In the genomic region with DNA sequence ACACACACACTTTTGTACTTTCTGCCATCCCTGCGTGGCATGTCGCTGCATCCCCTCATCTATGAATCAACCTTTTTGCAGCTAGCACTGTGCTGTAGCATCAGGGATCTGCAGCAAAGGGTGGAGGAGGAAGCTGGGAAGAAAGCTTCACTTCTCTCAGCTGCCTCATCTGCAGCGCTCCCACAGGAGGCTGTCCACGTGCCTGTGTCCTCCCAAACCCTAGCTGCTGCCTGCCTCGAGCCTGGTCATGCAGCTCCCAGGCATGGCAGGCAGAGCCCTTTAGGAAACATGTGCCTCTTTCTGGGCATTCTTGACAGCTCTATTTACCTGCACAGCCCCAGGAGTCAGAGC, we compare ENCODE assay signal across 8 cellular contexts.
A peak's percentile ranks its signal among the peaks of the same experiment; 100 is the strongest.
DNase-seq lines count a peak whose midpoint lies in the region; ATAC-seq and TF ChIP-seq lines count a peak whose summit lies in the region.

No MANE protein-coding gene starts in this region.

- no peaks in the 10 kb centered on the region for H3K36me3 ChIP-seq in Karpas-422 (ENCODE audit: insufficient read depth, low read length)
- no peaks in the 10 kb centered on the region for H3K36me3 ChIP-seq in mammary epithelial cell (ENCODE audit: insufficient read depth, low read length)
- H3K36me3 ChIP-seq in lung (ENCODE audit: control insufficient read depth in 2 of 2, insufficient read depth in 2 of 2, low read length in 2 of 2) = no peaks in the 10 kb centered on the region
- no peaks in the 10 kb centered on the region for H3K36me3 ChIP-seq in tibial nerve

- H3K4me3 ChIP-seq in Karpas-422 (ENCODE audit: low read length) = peak overlapping the region; percentile 41
- H3K4me3 ChIP-seq in mammary epithelial cell (replicated peaks in 1 of 3; ENCODE audit: insufficient read depth in 1 of 3, low read depth in 2 of 3, low read length in 3 of 3) = no peak overlapping the region
- H3K4me3 ChIP-seq in lung = no peak overlapping the region
- no peak overlapping the region for H3K4me3 ChIP-seq in tibial nerve

- H2AFZ ChIP-seq in Karpas-422 (ENCODE audit: low read length) (peak overlapping the region; percentile 96), mammary epithelial cell (ENCODE audit: low read depth, low read length) (peak overlapping the region; percentile 38)

- TF ChIP-seq CTCF in mammary epithelial cell (conservative IDR thresholded peaks at IDR 0.05 in 1 of 2, IDR thresholded peaks at IDR 0.05 in 1 of 2; ENCODE audit: extremely low read depth in 1 of 2, insufficient read depth in 1 of 2, low read depth in 1 of 2, low read length in 2 of 2) (no peak), lung (IDR thresholded peaks at IDR 0.05; ENCODE audit: control extremely low read depth, extremely low read depth) (no peak), tibial nerve (IDR thresholded peaks at IDR 0.05) (no peak)

- H3K9ac ChIP-seq in Karpas-422 (ENCODE audit: low read length) (peak overlapping the region; percentile 61), mammary epithelial cell (ENCODE audit: insufficient read depth, low read length) (peak overlapping the region; percentile 6)

- intact Hi-C loops in mammary epithelial cell (cut with micrococcal nuclease) = loop anchor here (1.0 to 10.0 kb wide), 2 partner anchors 59 to 1007 kb away; no protein-coding TSS in a partner anchor

- 20% methylated on average over 3 of the region's 5 CpGs for WGBS in mammary epithelial cell (ENCODE audit: low coverage, missing lambda C conversion rate)
- WGBS in lung, 2 donors = 23 to 45% methylated on average over 5 of the region's 5 CpGs
- 7 to 9% methylated on average over 4 to 5 of the region's 5 CpGs for WGBS in tibial nerve, 2 donors

- BruUV-seq in mammary epithelial cell (replicated peaks; lab: Mats Ljungman, UMichigan) = no TSS peak

- in situ Hi-C loops in mammary epithelial cell (cut with MboI; ENCODE audit: low sequenced_read_pairs in 2 of 2) = no loop called here

- H3K4me1 ChIP-seq in Karpas-422 (ENCODE audit: low read length) (peaks cover 53% of the 10 kb centered on the region), mammary epithelial cell (ENCODE audit: insufficient read depth, low read length) (peaks cover 15% of the 10 kb centered on the region), lung (ENCODE audit: control insufficient read depth in 2 of 2, insufficient read depth in 2 of 2, low read length in 2 of 2) (peaks cover 12 to 18% of the 10 kb centered on the region in 2 donors), tibial nerve (peaks cover 3 to 64% (median 39%) of the 10 kb centered on the region in 4 donors)

- H3K9me3 ChIP-seq in Karpas-422 (ENCODE audit: low read length) = no peaks in the 10 kb centered on the region
- H3K9me3 ChIP-seq in mammary epithelial cell (replicated peaks; ENCODE audit: insufficient read depth, low read length) = no peaks in the 10 kb centered on the region
- no peaks in the 10 kb centered on the region for H3K9me3 ChIP-seq in lung (ENCODE audit: control insufficient read depth in 2 of 2, insufficient read depth in 1 of 2, low read length in 1 of 2)
- no peaks in the 10 kb centered on the region for H3K9me3 ChIP-seq in tibial nerve

- H3K27me3 ChIP-seq in Karpas-422 (ENCODE audit: low read length) = no peaks in the 10 kb centered on the region
- H3K27me3 ChIP-seq in mammary epithelial cell (ENCODE audit: insufficient read depth, low read length) = no peaks in the 10 kb centered on the region
- no peaks in the 10 kb centered on the region for H3K27me3 ChIP-seq in lung (ENCODE audit: control insufficient read depth, insufficient read depth)
- H3K27me3 ChIP-seq in tibial nerve = no peaks in the 10 kb centered on the region

- H3K9me2 ChIP-seq in Karpas-422 (replicated peaks; ENCODE audit: insufficient read depth, low read length) = no peaks in the 10 kb centered on the region

- dilution Hi-C loops in mammary epithelial cell (cut with HindIII; ENCODE audit: low sequenced_read_pairs) = no loop called here

- H3K79me2 ChIP-seq in Karpas-422 (ENCODE audit: low read length) (no peaks in the 10 kb centered on the region), mammary epithelial cell (ENCODE audit: insufficient read depth, low read length) (no peaks in the 10 kb centered on the region)

- H4K20me1 ChIP-seq in Karpas-422 (ENCODE audit: insufficient read depth, low read depth, low read length) = no peaks in the 10 kb centered on the region
- no peaks in the 10 kb centered on the region for H4K20me1 ChIP-seq in mammary epithelial cell (ENCODE audit: insufficient read depth, low read length)

- TF ChIP-seq EP300 in tibial nerve (IDR thresholded peaks at IDR 0.05) = peak in 1 of 2 donors; percentile 12

- CTCF ChIA-PET in mammary epithelial cell (lab: Charles Lee; ENCODE audit: low non-redundant PET) = interaction anchor here (0.6 kb wide), 1 partner anchor 892 kb away, joined by 3 read pairs; no protein-coding TSS in a partner anchor

- TF ChIP-seq POLR2A in tibial nerve (IDR thresholded peaks at IDR 0.05) = no peak

- ATAC-seq in lung (ENCODE audit: insufficient read depth, low FRiP score) = peak; percentile 22
- ATAC-seq in GM19467 (IDR thresholded peaks at IDR 0.05; ENCODE audit: unreplicated experiment) = no peak
- ATAC-seq in GM19452 (IDR thresholded peaks at IDR 0.05; ENCODE audit: unreplicated experiment) = no peak

- DNase-seq in A172 (ENCODE audit: low spot score) (peak; percentile 8), Karpas-422 (peak; percentile 62), mammary epithelial cell (peak; percentile 79), lung (ENCODE audit: low spot score) (no peak), tibial nerve (ENCODE audit: low spot score in 2 of 2) (peak; percentile 33 to 47), SW480 (ENCODE audit: low spot score) (no peak)

- peak overlapping the region; percentile 89 for H3K27ac ChIP-seq in Karpas-422 (ENCODE audit: low read length)
- peak overlapping the region; percentile 44 for H3K27ac ChIP-seq in mammary epithelial cell (ENCODE audit: insufficient read depth, low read depth, low read length)
- H3K27ac ChIP-seq in lung (ENCODE audit: low read depth in 1 of 2, low read length in 1 of 2) = peak overlapping the region; percentile 86 to 92
- H3K27ac ChIP-seq in tibial nerve = peak overlapping the region; percentile 72 to 92 (median 80)

- H3K4me2 ChIP-seq in Karpas-422 (ENCODE audit: low read depth, low read length, poor library complexity, severe bottlenecking) = peak overlapping the region; percentile 57
- H3K4me2 ChIP-seq in mammary epithelial cell (ENCODE audit: insufficient read depth, low read depth, low read length) = peak overlapping the region; percentile 46

Comparison
In these comparisons a context has a peak if more than half of its experiments do, and no peak if none do; other contexts are left out.
1. DNase-seq: peak in A172 (single experiment), Karpas-422 (single experiment), mammary epithelial cell (single experiment) and tibial nerve (2 of 2); none in lung (single experiment) and SW480 (single experiment).
2. Peak in every context shown above with its lines, with median percentiles within 50 percentile points of each other: H3K27ac ChIP-seq.